Comparison of ENCODE assay signal across 8 cellular contexts in genomic region chr1:212218911-212219310, GRCh38.
DNase-seq lines count a peak whose midpoint lies in the region; ATAC-seq and TF ChIP-seq lines count a peak whose summit lies in the region.

No MANE protein-coding gene starts in this region.

- H3K27me3 ChIP-seq in OCI-LY1 (ENCODE audit: insufficient read depth, low read length): no peaks in the 10 kb centered on the region
- no peaks in the 10 kb centered on the region for H3K27me3 ChIP-seq in left lung
- no peaks in the 10 kb centered on the region for H3K27me3 ChIP-seq in lower lobe of right lung (ENCODE audit: low read depth)

- no peaks in the 10 kb centered on the region for H3K79me2 ChIP-seq in OCI-LY1 (ENCODE audit: insufficient read depth, low read length)

- H3K9me3 ChIP-seq in OCI-LY1 (ENCODE audit: low read length) (no peaks in the 10 kb centered on the region), left lung (no peaks in the 10 kb centered on the region), lower lobe of right lung (no peaks in the 10 kb centered on the region)

- DNase-seq in left lung (no peak), DMS 273 treated with DMSO at 0.1 percent for 48 hours (lab: John Stamatoyannopoulos, UW) (no peak), NCI-H2081 (lab: John Stamatoyannopoulos, UW) (no peak), occipital lobe (lab: John Stamatoyannopoulos, UW) (no peak), lower lobe of right lung (no peak)

- H3K36me3 ChIP-seq in OCI-LY1 (ENCODE audit: insufficient read depth, low read length): no peaks in the 10 kb centered on the region
- H3K36me3 ChIP-seq in left lung: no peaks in the 10 kb centered on the region
- no peaks in the 10 kb centered on the region for H3K36me3 ChIP-seq in lower lobe of right lung

- peak overlapping the region; percentile 5; the same call in 1 of the 2 replicates for H3K9ac ChIP-seq in OCI-LY1 (ENCODE audit: low read length)

- ATAC-seq in GM18861 (IDR thresholded peaks at IDR 0.05; ENCODE audit: unreplicated experiment) (peak; percentile 95), HG02571 (IDR thresholded peaks at IDR 0.05; ENCODE audit: unreplicated experiment) (peak; percentile 86), left lung (peak; percentile 21), lower lobe of right lung (no peak)

- intact Hi-C loops in left lung (cut with DNase I): no loop called here
- intact Hi-C loops in lower lobe of right lung (cut with DNase I): no loop called here

- no peaks in the 10 kb centered on the region for H4K20me1 ChIP-seq in OCI-LY1 (ENCODE audit: insufficient read depth, low read length)

- TF ChIP-seq CTCF in OCI-LY1 (IDR thresholded peaks at IDR 0.05; ENCODE audit: low read length) (no peak), left lung (IDR thresholded peaks at IDR 0.05) (no peak), lower lobe of right lung (IDR thresholded peaks at IDR 0.05) (no peak)

- H3K4me1 ChIP-seq in OCI-LY1 (ENCODE audit: insufficient read depth, low read length, severe bottlenecking) (peaks cover 32% of the 10 kb centered on the region), left lung (peaks cover 9% of the 10 kb centered on the region in 2 donors), lower lobe of right lung (peaks cover 36% of the 10 kb centered on the region)

- H3K9me2 ChIP-seq in OCI-LY1 (ENCODE audit: low read depth, low read length): no peaks in the 10 kb centered on the region

- no peak overlapping the region for H2AFZ ChIP-seq in OCI-LY1 (ENCODE audit: low read length)

- peak overlapping the region; percentile 77 for H3K27ac ChIP-seq in OCI-LY1 (ENCODE audit: low read depth, low read length, poor library complexity, severe bottlenecking)
- H3K27ac ChIP-seq in left lung: peak overlapping the region in 1 of 2 donors; percentile 34
- H3K27ac ChIP-seq in lower lobe of right lung: no peak overlapping the region

- no peaks in the 10 kb centered on the region for H3F3A ChIP-seq in OCI-LY1 (ENCODE audit: insufficient read depth, low read length)

- peak overlapping the region; percentile 35; the same call in 1 of the 2 replicates for H3K4me2 ChIP-seq in OCI-LY1 (ENCODE audit: low read length)

- H3K4me3 ChIP-seq in OCI-LY1 (ENCODE audit: low read depth, low read length, poor library complexity, severe bottlenecking) (no peak overlapping the region), left lung (no peak overlapping the region), lower lobe of right lung (no peak overlapping the region)

Comparison
In these comparisons a context has a peak if more than half of its experiments do, and no peak if none do; other contexts are left out.
1. ATAC-seq: peak in GM18861 (single experiment), HG02571 (single experiment) and left lung (single experiment); none in lower lobe of right lung (0 of 2).